In genomic region chr1:200816624-200817224, GRCh38 we compare ENCODE assay signal across 7 cellular contexts. TPM values are rescaled to one million over a fixed set of nuclear protein-coding genes. Genes with fewer than 3 reads are reported as not detected.
"Had no signal": no experiment of that assay in that cellular context is flagged by ENCODE, and none has a peak within 500 bp of the region (broad histone marks: within the 10 kb centered on the region; RNA-seq: fewer than 3 reads in every experiment).

No MANE protein-coding gene starts in this region.

RNA-seq across cellular contexts. Expression of gene GPR25, which starts 56.1 kb away (rescaled TPM):
- total RNA-seq: activated CD4-positive, alpha-beta T cell treated with anti-CD3 and anti-CD28 coated beads, Interleukin-2, amount 10 ng/mL, durations not matched to agents 7 days and 5 days; activated T-helper 2 cell treated with anti-CD3 and anti-CD28 coated beads, Interferon-gamma antibody, Interleukin-2, Interleukin-4, amounts not matched to agents 10 μg/mL and 5 μg/mL and 100 μg/mL, durations not matched to agents 14 hours and 24 hours and 36 hours; ascending aorta; cardiac septum; cerebellum; T-helper 1 cell treated with Interleukin-12 subunit alpha and Interleukin-12 subunit beta and Interleukin-4 antibody, amounts not matched to agents 30 ng/mL and 1 ng/mL, for 36 hours; T-helper 2 cell treated with Interferon-gamma antibody and Interleukin-4, amounts not matched to agents 100 ng/mL and 5 ng/mL, for 36 hours had no signal
